Comparison of ENCODE assay signal across 8 cellular contexts in the genomic region with DNA sequence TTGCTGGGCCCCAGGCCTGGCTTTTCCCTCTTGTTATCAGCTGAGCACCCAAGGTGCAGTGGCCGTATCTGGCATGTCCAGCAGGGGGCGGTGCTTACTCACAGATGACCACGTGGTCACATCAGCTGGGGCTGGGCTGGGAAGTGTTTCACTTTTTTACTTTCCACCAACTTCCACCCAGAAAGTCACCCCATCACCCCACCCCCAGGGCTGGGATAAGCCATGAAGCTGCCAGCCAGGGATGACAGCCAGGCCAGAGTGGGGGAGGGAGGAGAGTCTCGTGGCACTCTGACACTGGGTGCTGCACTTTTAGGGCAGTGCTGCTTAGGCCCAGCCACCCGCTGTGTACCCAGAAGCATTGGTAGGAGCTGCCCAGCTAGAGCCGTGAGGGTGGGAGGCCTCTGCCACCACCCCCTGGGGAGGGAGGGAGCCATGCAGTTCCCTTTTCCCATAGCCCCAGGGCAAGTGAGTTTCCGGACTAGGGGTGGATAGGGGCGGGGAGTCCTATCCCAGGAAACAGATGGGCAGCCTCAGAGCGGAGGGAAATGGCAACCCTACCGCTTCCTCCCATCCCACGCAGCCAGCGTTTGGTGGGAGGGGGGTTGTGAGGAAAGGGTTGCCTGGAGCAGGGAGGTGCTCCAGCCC. TPM values are rescaled to one million over a fixed set of nuclear protein-coding genes. Genes with fewer than 3 reads are reported as not detected.
DNase-seq lines count a peak whose midpoint lies in the region; ATAC-seq, FAIRE-seq and TF ChIP-seq lines count a peak whose summit lies in the region.

No MANE protein-coding gene starts in this region.

- peak overlapping the region; percentile 67 for H3K4me2 ChIP-seq in A549

- DNase-seq in A549 (ENCODE audit: low read depth in 1 of 2, low spot score in 1 of 2) (peak; percentile 87 to 94), GM18507 (ENCODE audit: extremely low spot score, insufficient read length, low read depth) (peak; percentile 60), Kasumi-1 (lab: John Stamatoyannopoulos, UW) (peak; percentile 99), SJCRH30 (peak; percentile 86 to 91), activated gamma-delta T cell (lab: John Stamatoyannopoulos, UW) (peak; percentile 34), fibroblast of the aortic adventitia (ENCODE audit: low read depth) (peak; percentile 92), neural crest cell (ENCODE audit: low read depth, low spot score) (peak; percentile 95)

- H3K36me3 Mint-ChIP-seq in neural crest cell (ENCODE audit: low read depth), result no peaks in the 10 kb centered on the region
- peaks cover 27% of the 10 kb centered on the region for H3K36me3 Mint-ChIP-seq in stimulated activated naive CD8-positive, alpha-beta T cell treated with anti-CD3 and anti-CD28 coated beads, Interleukin-15, Interleukin-2, amounts not matched to agents 100 ng/mL and 50 ng/mL, for 24 hours (ENCODE audit: low read depth)

- FAIRE-seq in A549 (lab: Jason Lieb, UNC) (peak; percentile 28), GM18507 (lab: Jason Lieb, UNC) (peak; percentile 79)

- peak; percentile 92 to 96 for ATAC-seq in A549

- no peak overlapping the region for H3K27ac Mint-ChIP-seq in neural crest cell (ENCODE audit: unreplicated experiment)
- H3K27ac Mint-ChIP-seq in stimulated activated naive CD8-positive, alpha-beta T cell treated with anti-CD3 and anti-CD28 coated beads, Interleukin-15, Interleukin-2, amounts not matched to agents 100 ng/mL and 50 ng/mL, for 24 hours, result peak overlapping the region; percentile 50

- peak; percentile 98 to 99 for TF ChIP-seq RAD21 in A549 (conservative IDR thresholded peaks at IDR 0.05 in 1 of 2, IDR thresholded peaks at IDR 0.05 in 1 of 2)

- no peaks in the 10 kb centered on the region for H3K9me3 ChIP-seq in A549
- no peaks in the 10 kb centered on the region for H3K9me3 ChIP-seq in SJCRH30 (replicated peaks)

- no peaks in the 10 kb centered on the region for H3K9me3 Mint-ChIP-seq in neural crest cell
- H3K9me3 Mint-ChIP-seq in stimulated activated naive CD8-positive, alpha-beta T cell treated with anti-CD3 and anti-CD28 coated beads, Interleukin-15, Interleukin-2, amounts not matched to agents 100 ng/mL and 50 ng/mL, for 24 hours, result no peaks in the 10 kb centered on the region

- TF ChIP-seq POLR2A in A549 (IDR thresholded peaks at IDR 0.05; ENCODE audit: low read length), result no peak

- 53% methylated on average over 12 of the region's 12 CpGs for WGBS in A549 (ENCODE audit: missing lambda C conversion rate)

- POLR2A ChIA-PET in A549 (lab: Yijun Ruan, JAX), result interaction anchor here (0.6 to 1.8 kb wide), 6 partner anchors 14 to 374 kb away, joined by 3 to 15 read pairs (median 4); partner anchors contain the start of genes C15orf39 and RPP25

- H3K4me1 ChIP-seq in A549, result peaks cover 25% of the 10 kb centered on the region
- H3K4me1 ChIP-seq in SJCRH30, result peaks cover 5% of the 10 kb centered on the region

- H3K4me3 Mint-ChIP-seq in neural crest cell, result peak overlapping the region; percentile 69
- H3K4me3 Mint-ChIP-seq in stimulated activated naive CD8-positive, alpha-beta T cell treated with anti-CD3 and anti-CD28 coated beads, Interleukin-15, Interleukin-2, amounts not matched to agents 100 ng/mL and 50 ng/mL, for 24 hours, result peak overlapping the region; percentile 30

- peak overlapping the region; percentile 70 to 82 for H3K27ac ChIP-seq in A549
- peak overlapping the region; percentile 15; the same call in 1 of the 2 replicates for H3K27ac ChIP-seq in SJCRH30

- TF ChIP-seq EP300 in A549 (IDR thresholded peaks at IDR 0.05), result no peak

- H3K4me3 ChIP-seq in A549, result no peak overlapping the region
- no peak overlapping the region for H3K4me3 ChIP-seq in SJCRH30
- H3K4me3 ChIP-seq in fibroblast of the aortic adventitia (ENCODE audit: low read depth, low read length), result peak overlapping the region; percentile 36

- H3K27me3 Mint-ChIP-seq in neural crest cell (ENCODE audit: low read depth), result no peaks in the 10 kb centered on the region
- no peaks in the 10 kb centered on the region for H3K27me3 Mint-ChIP-seq in stimulated activated naive CD8-positive, alpha-beta T cell treated with anti-CD3 and anti-CD28 coated beads, Interleukin-15, Interleukin-2, amounts not matched to agents 100 ng/mL and 50 ng/mL, for 24 hours

- TF ChIP-seq CTCF in A549 (IDR thresholded peaks at IDR 0.05) (peak; percentile 98), fibroblast of the aortic adventitia (IDR thresholded peaks at IDR 0.05; ENCODE audit: insufficient read depth, low read length) (peak; percentile 90), neural crest cell (conservative IDR thresholded peaks at IDR 0.05) (peak; percentile 96)

- H3K27me3 ChIP-seq in SJCRH30, result no peaks in the 10 kb centered on the region

- CTCF ChIA-PET in A549 (lab: Yijun Ruan, JAX), result interaction anchor here (0.6 to 10.8 kb wide), 55 partner anchors 10 to 339 kb away, joined by 3 to 324 read pairs (median 5); partner anchors contain the start of genes C15orf39, MAN2C1, RPP25 and SCAMP5

- H3K4me1 Mint-ChIP-seq in neural crest cell, result peaks cover 12% of the 10 kb centered on the region
- H3K4me1 Mint-ChIP-seq in stimulated activated naive CD8-positive, alpha-beta T cell treated with anti-CD3 and anti-CD28 coated beads, Interleukin-15, Interleukin-2, amounts not matched to agents 100 ng/mL and 50 ng/mL, for 24 hours (ENCODE audit: low read depth), result peaks cover 35% of the 10 kb centered on the region

- no peaks in the 10 kb centered on the region; the same call in 1 of the 2 replicates for H3K36me3 ChIP-seq in SJCRH30

TF ChIP-seq in A549, 52 proteins besides CTCF, POLR2A, EP300 and RAD21 (continues in another document):
- TF ChIP-seq, protein P1, sequence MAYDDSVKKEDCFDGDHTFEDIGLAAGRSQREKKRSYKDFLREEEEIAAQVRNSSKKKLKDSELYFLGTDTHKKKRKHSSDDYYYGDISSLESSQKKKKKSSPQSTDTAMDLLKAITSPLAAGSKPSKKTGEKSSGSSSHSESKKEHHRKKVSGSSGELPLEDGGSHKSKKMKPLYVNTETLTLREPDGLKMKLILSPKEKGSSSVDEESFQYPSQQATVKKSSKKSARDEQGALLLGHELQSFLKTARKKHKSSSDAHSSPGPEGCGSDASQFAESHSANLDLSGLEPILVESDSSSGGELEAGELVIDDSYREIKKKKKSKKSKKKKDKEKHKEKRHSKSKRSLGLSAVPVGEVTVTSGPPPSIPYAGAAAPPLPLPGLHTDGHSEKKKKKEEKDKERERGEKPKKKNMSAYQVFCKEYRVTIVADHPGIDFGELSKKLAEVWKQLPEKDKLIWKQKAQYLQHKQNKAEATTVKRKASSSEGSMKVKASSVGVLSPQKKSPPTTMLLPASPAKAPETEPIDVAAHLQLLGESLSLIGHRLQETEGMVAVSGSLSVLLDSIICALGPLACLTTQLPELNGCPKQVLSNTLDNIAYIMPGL (CRISPR knock-in tag; IDR thresholded peaks at IDR 0.05; ENCODE audit: borderline replicate concordance), result no peak
- no peak for TF ChIP-seq RCOR1 (IDR thresholded peaks at IDR 0.05; ENCODE audit: low read depth, low read length)
- peak; percentile 99 for TF ChIP-seq SMC3 (IDR thresholded peaks at IDR 0.05)
- peak; percentile 84 for TF ChIP-seq USF2 (IDR thresholded peaks at IDR 0.05)
- TF ChIP-seq FOXS1 (CRISPR knock-in tag; IDR thresholded peaks at IDR 0.05), result no peak
- TF ChIP-seq RNF2 (IDR thresholded peaks at IDR 0.05; ENCODE audit: borderline replicate concordance, low read depth), result no peak
- TF ChIP-seq NR3C1 (IDR thresholded peaks at IDR 0.05), result no peak
- no peak for TF ChIP-seq HES2 (IDR thresholded peaks at IDR 0.05)
- no peak for TF ChIP-seq TFCP2L1 (CRISPR knock-in tag; IDR thresholded peaks at IDR 0.05)
- no peak for TF ChIP-seq CBX2 (IDR thresholded peaks at IDR 0.05; ENCODE audit: borderline replicate concordance, low read depth)
- TF ChIP-seq EHMT2 (IDR thresholded peaks at IDR 0.05; ENCODE audit: low read depth), result no peak
- no peak for TF ChIP-seq POLR2AphosphoS2 (conservative IDR thresholded peaks at IDR 0.05; ENCODE audit: low read length)
- no peak for TF ChIP-seq CEBPB (IDR thresholded peaks at IDR 0.05)
- TF ChIP-seq HDAC2 (IDR thresholded peaks at IDR 0.05), result no peak
- no peak for TF ChIP-seq HOXA7 (CRISPR knock-in tag; IDR thresholded peaks at IDR 0.05)
- TF ChIP-seq ZC3H11A (IDR thresholded peaks at IDR 0.05), result no peak
- no peak for TF ChIP-seq CHD2 (IDR thresholded peaks at IDR 0.05; ENCODE audit: low read length, partially characterized antibody)
- no peak for TF ChIP-seq TP53 (CRISPR knock-in tag; IDR thresholded peaks at IDR 0.05)

RNA-seq across cellular contexts. Expression of gene PPCDC, which starts 6.1 kb away (rescaled TPM):
- polyA plus RNA-seq in A549 (2011; rRNA removed), result 14.5 and 18.2 TPM in 2 replicates
- 43.2 and 51.2 TPM in 2 replicates for polyA plus RNA-seq in A549 (2012; cell fraction: cytosol; rRNA removed)
- polyA plus RNA-seq in A549 (2012; cell fraction: nucleus; rRNA removed), result 63.8 and 66.7 TPM in 2 replicates
- 18.5 to 19.9 TPM (median 19.9 TPM) in 3 replicates for polyA plus RNA-seq in A549 (2017; fragmentation: RNase III; extraction: RNeasy Plus Mini Kit Qiagen cat#74134 plus additional on column Dnase treatment)
- 19.5 and 21.4 TPM in 2 replicates for polyA minus RNA-seq in A549 (2011; rRNA and poly(A)+ RNA removed)
- total RNA-seq in SJCRH30 (2014; rRNA removed; shearing (Covaris generic)), result 21.5 and 25.5 TPM in 2 replicates
- 2.5 and 11.8 TPM in 2 replicates for total RNA-seq in fibroblast of the aortic adventitia (ENCODE audit: low replicate concordance)
- 16.5 and 18.1 TPM in 2 replicates for total RNA-seq in neural crest cell

RNA-seq across cellular contexts. Expression of gene SCAMP5, which starts 34.1 kb away (rescaled TPM):
- 10.5 and 11.8 TPM in 2 replicates for polyA plus RNA-seq in A549 (2011; rRNA removed)
- 11.2 and 15.3 TPM in 2 replicates for polyA plus RNA-seq in A549 (2012; cell fraction: cytosol; rRNA removed)
- 18.2 and 23.6 TPM in 2 replicates for polyA plus RNA-seq in A549 (2012; cell fraction: nucleus; rRNA removed)
- polyA plus RNA-seq in A549 (2017; fragmentation: RNase III; extraction: RNeasy Plus Mini Kit Qiagen cat#74134 plus additional on column Dnase treatment), result 13.7 to 16.2 TPM (median 15.0 TPM) in 3 replicates
- 14.0 and 17.4 TPM in 2 replicates for polyA minus RNA-seq in A549 (2011; rRNA and poly(A)+ RNA removed)
- total RNA-seq in SJCRH30 (2014; rRNA removed; shearing (Covaris generic)), result 13.5 and 14.4 TPM in 2 replicates
- 1.1 and 2.2 TPM in 2 replicates for total RNA-seq in fibroblast of the aortic adventitia (ENCODE audit: low replicate concordance)
- 38.8 and 39.4 TPM in 2 replicates for total RNA-seq in neural crest cell

Comparison
In these comparisons a context has a peak if more than half of its experiments do, and no peak if none do; other contexts are left out.
1. DNase-seq: peak in every context shown above with its lines; median percentile 99 in Kasumi-1; 95 in neural crest cell; 92 in fibroblast of the aortic adventitia; 90 in A549; 88 in SJCRH30; 60 in GM18507; 34 in activated gamma-delta T cell.